In the genomic region with DNA sequence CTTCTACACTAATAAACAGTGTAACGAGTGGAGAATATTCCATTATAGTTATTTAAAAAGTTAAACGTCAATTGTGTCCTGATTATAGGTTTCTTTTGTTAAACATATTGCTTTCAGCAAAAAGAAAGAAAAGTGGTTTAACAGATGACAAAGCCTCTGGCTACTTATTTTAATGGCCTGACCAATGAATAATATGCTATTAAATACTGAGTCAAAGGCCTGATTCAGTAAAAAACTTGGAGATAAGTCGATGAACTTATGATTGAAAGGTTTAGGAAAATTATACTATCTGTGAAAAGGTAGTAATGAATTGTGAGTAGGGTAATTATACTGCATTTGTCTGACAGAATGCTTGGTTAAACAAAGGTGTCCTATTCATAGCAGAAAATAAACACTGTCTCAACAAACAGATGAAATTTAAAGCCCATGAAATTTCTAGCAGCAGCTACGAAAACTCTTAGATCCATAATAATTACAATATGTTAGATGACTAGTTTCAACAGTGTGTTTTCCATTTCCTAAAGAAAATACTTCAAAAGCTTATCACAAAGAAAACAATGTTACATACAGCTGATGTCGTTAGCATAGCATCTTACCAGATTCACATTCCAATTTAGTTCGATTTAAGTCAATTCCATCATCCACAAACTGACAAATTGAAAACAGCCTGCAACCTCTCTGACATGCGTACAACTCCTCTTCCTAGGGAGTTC, we compare ENCODE assay signal across 14 cellular contexts. TPM values are rescaled to one million over a fixed set of nuclear protein-coding genes. Genes with fewer than 3 reads are reported as not detected.
DNase-seq lines count a peak whose midpoint lies in the region; ATAC-seq and TF ChIP-seq lines count a peak whose summit lies in the region.
"Had no signal": no experiment of that assay in that cellular context is flagged by ENCODE, and none has a peak within 500 bp of the region (broad histone marks: within the 10 kb centered on the region; RNA-seq: fewer than 3 reads in every experiment).

No MANE protein-coding gene starts in this region.

- peaks cover 6% of the 10 kb centered on the region for H3K36me3 Mint-ChIP-seq in chondrocyte (ENCODE audit: low read depth)
- peaks cover 48% of the 10 kb centered on the region for H3K36me3 Mint-ChIP-seq in stimulated activated effector memory CD8-positive, alpha-beta T cell treated with anti-CD3 and anti-CD28 coated beads, Interleukin-12 subunit alpha, Interleukin-12 subunit beta, amount 100 ng/mL, for 72 hours

- DNase-seq in DMS53 (lab: John Stamatoyannopoulos, UW) (peak; percentile 24), DMS53 treated with DMSO at 0.1 percent for 48 hours (lab: John Stamatoyannopoulos, UW; ENCODE audit: unreplicated experiment) (no peak), NCI-H774 (lab: John Stamatoyannopoulos, UW) (peak; percentile 36), chondrocyte (ENCODE audit: low spot score) (no peak), HCEC 1CT (no peak)
- no peak for DNase-seq in stimulated activated effector memory CD8-positive, alpha-beta T cell treated with anti-CD3 and anti-CD28 coated beads, Interleukin-12 subunit alpha, Interleukin-12 subunit beta, amount 100 ng/mL, for 72 hours (ENCODE audit: low spot score in 2 of 2)
- DNase-seq: 8988T, hypothalamus had no signal

- peak overlapping the region; percentile 20 for H3K27ac Mint-ChIP-seq in chondrocyte (ENCODE audit: unreplicated experiment)
- H3K27ac Mint-ChIP-seq in stimulated activated effector memory CD8-positive, alpha-beta T cell treated with anti-CD3 and anti-CD28 coated beads, Interleukin-12 subunit alpha, Interleukin-12 subunit beta, amount 100 ng/mL, for 72 hours: peak overlapping the region; percentile 48

- no peaks in the 10 kb centered on the region for H3K9me3 Mint-ChIP-seq in chondrocyte (ENCODE audit: low read depth)
- H3K9me3 Mint-ChIP-seq in stimulated activated effector memory CD8-positive, alpha-beta T cell treated with anti-CD3 and anti-CD28 coated beads, Interleukin-12 subunit alpha, Interleukin-12 subunit beta, amount 100 ng/mL, for 72 hours: no peaks in the 10 kb centered on the region

- no peak overlapping the region for H3K4me3 Mint-ChIP-seq in chondrocyte (ENCODE audit: unreplicated experiment)
- no peak overlapping the region for H3K4me3 Mint-ChIP-seq in stimulated activated effector memory CD8-positive, alpha-beta T cell treated with anti-CD3 and anti-CD28 coated beads, Interleukin-12 subunit alpha, Interleukin-12 subunit beta, amount 100 ng/mL, for 72 hours

- ATAC-seq in stimulated activated effector memory CD8-positive, alpha-beta T cell treated with anti-CD3 and anti-CD28 coated beads, Interleukin-12 subunit alpha, Interleukin-12 subunit beta, amount 100 ng/mL, for 72 hours: no peak
- ATAC-seq in HG02981 (IDR thresholded peaks at IDR 0.05; ENCODE audit: unreplicated experiment) (no peak), GM21526 (IDR thresholded peaks at IDR 0.05; ENCODE audit: low FRiP score, unreplicated experiment) (no peak)

- H3K4me1 Mint-ChIP-seq in chondrocyte (ENCODE audit: low read depth): peaks cover 9% of the 10 kb centered on the region
- peaks cover 16% of the 10 kb centered on the region for H3K4me1 Mint-ChIP-seq in stimulated activated effector memory CD8-positive, alpha-beta T cell treated with anti-CD3 and anti-CD28 coated beads, Interleukin-12 subunit alpha, Interleukin-12 subunit beta, amount 100 ng/mL, for 72 hours

- no peak for TF ChIP-seq CTCF in chondrocyte (IDR thresholded peaks at IDR 0.05)

- H3K27me3 Mint-ChIP-seq in chondrocyte (ENCODE audit: low read depth): no peaks in the 10 kb centered on the region

RNA-seq across cellular contexts. Expression of gene TMEM59, which starts 6.2 kb away (rescaled TPM):
- 294 to 335 TPM (median 301 TPM) in 3 replicates for total RNA-seq in chondrocyte

RNA-seq across cellular contexts. Expression of gene TCEANC2, which starts 6.6 kb away (rescaled TPM):
- 3.6 to 4.8 TPM (median 3.9 TPM) in 3 replicates for total RNA-seq in chondrocyte

RNA-seq across cellular contexts. Expression of gene LDLRAD1, which starts 28.8 kb away (rescaled TPM):
- total RNA-seq in chondrocyte: not detected in 3 replicates
- total RNA-seq: ascending aorta, H4, mesenteric fat pad, thoracic aorta had no signal

Comparison
In these comparisons a context has a peak if more than half of its experiments do, and no peak if none do; other contexts are left out.
1. DNase-seq: peak in DMS53 (single experiment) and NCI-H774 (single experiment); none in DMS53 treated with DMSO at 0.1 percent for 48 hours (single experiment), chondrocyte (single experiment), stimulated activated effector memory CD8-positive, alpha-beta T cell treated with anti-CD3 and anti-CD28 coated beads, Interleukin-12 subunit alpha, Interleukin-12 subunit beta, amount 100 ng/mL, for 72 hours (0 of 2) and HCEC 1CT (single experiment).